9 cellular contexts compared by ENCODE assay signal in the genomic region with DNA sequence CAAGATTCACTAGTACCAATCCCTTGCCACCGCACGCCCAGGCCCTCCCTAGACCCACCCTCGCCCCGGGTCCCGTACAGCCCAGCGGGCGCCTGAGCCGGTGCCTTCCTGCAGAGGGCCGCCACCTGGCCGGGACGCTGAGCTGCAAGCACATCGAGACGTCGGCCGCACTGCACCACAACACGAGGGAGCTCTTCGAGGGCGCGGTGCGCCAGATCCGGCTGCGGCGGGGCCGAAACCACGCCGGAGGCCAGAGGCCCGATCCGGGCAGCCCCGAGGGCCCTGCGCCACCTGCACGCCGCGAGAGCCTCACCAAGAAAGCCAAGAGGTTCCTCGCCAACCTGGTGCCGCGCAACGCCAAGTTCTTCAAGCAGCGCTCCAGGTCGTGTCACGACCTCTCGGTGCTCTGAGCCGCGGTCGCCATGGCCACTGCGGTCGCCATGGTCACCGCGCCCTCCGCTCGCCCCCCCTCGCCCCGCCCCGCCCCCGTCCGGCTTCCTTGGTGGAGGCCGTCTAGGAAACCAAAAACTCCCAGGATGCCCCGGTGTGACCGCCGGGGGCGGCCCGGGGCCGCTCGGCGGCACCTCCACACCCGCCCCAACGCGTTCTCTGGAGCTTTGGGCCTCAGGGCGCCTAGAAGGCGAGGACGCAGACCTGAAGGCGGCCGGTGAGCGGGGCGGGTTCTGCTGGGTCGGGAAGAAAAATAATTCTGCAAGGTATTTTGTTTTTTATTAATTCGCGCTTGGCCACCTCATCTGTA. TPM values are rescaled to one million over a fixed set of nuclear protein-coding genes. Genes with fewer than 3 reads are reported as not detected.
DNase-seq lines count a peak whose midpoint lies in the region; ATAC-seq, FAIRE-seq and TF ChIP-seq lines count a peak whose summit lies in the region.
"Had no signal": no experiment of that assay in that cellular context is flagged by ENCODE, and none has a peak within 500 bp of the region (broad histone marks: within the 10 kb centered on the region; RNA-seq: fewer than 3 reads in every experiment).

No MANE protein-coding gene starts in this region.

- CTCF ChIA-PET in T-cell (lab: Charles Lee) = interaction anchor here (0.6 to 2.0 kb wide), 12 partner anchors 10 to 330 kb away, joined by 3 to 28 read pairs (median 4); a partner anchor contains a TSS

- peak overlapping the region; percentile 85 for H2AFZ ChIP-seq in astrocyte (ENCODE audit: low read depth, low read length)

- peak overlapping the region; percentile 94 to 96 for H3K27ac Mint-ChIP-seq in T-cell
- H3K27ac Mint-ChIP-seq in astrocyte (ENCODE audit: unreplicated experiment) = peak overlapping the region; percentile 64

- ATAC-seq in GM21526 (IDR thresholded peaks at IDR 0.05; ENCODE audit: low FRiP score, unreplicated experiment) (peak; percentile 38), T-cell (replicated peaks in 1 of 4) (peak; percentile 69 to 76 (median 74))

- H4K20me1 ChIP-seq in astrocyte (ENCODE audit: insufficient read depth, low read length) = no peaks in the 10 kb centered on the region

- H3K4me1 ChIP-seq in astrocyte (ENCODE audit: insufficient read depth, low read length) (peaks cover 22% of the 10 kb centered on the region), iPS-18a (ENCODE audit: control insufficient read depth, low read depth, low read length) (peaks cover 20% of the 10 kb centered on the region)

- H3K9me3 Mint-ChIP-seq in T-cell (no peaks in the 10 kb centered on the region), astrocyte (ENCODE audit: unreplicated experiment) (no peaks in the 10 kb centered on the region)

- H3K9ac ChIP-seq in astrocyte (ENCODE audit: low read length) = peak overlapping the region; percentile 74
- peak overlapping the region; percentile 89 for H3K9ac ChIP-seq in iPS-18a (ENCODE audit: low read length)

- no peaks in the 10 kb centered on the region for H3K27me3 ChIP-seq in astrocyte (ENCODE audit: insufficient read depth, low read length)
- peaks cover 24% of the 10 kb centered on the region for H3K27me3 ChIP-seq in iPS-18a (ENCODE audit: control insufficient read depth, insufficient read depth, low read length)

- peak overlapping the region; percentile 87 to 90 (median 88) for H3K4me3 Mint-ChIP-seq in T-cell
- peak overlapping the region; percentile 90 for H3K4me3 Mint-ChIP-seq in astrocyte (ENCODE audit: unreplicated experiment)

- H3K27ac ChIP-seq in astrocyte (ENCODE audit: low read depth, low read length) (peak overlapping the region; percentile 20), iPS-18a (ENCODE audit: low read length) (peak overlapping the region; percentile 78)

- H3K9me3 ChIP-seq in astrocyte (ENCODE audit: insufficient read depth, low read depth, low read length) (no peaks in the 10 kb centered on the region), iPS-18a (ENCODE audit: control insufficient read depth, low read depth, low read length) (no peaks in the 10 kb centered on the region)

- no peaks in the 10 kb centered on the region for H3K79me2 ChIP-seq in astrocyte (ENCODE audit: insufficient read depth, low read length)

- POLR2A ChIA-PET in T-cell (lab: Charles Lee) = interaction anchor here (0.7 kb wide), 2 partner anchors 14 kb away, joined by 4 read pairs; no protein-coding TSS in a partner anchor

- no peak for FAIRE-seq in astrocyte (lab: Jason Lieb, UNC)
- FAIRE-seq: colon had no signal

- H3K36me3 Mint-ChIP-seq in T-cell (no peaks in the 10 kb centered on the region), astrocyte (ENCODE audit: low read depth, unreplicated experiment) (no peaks in the 10 kb centered on the region)

- peaks cover 57 to 72% (median 65%) of the 10 kb centered on the region in 3 donors for H3K4me1 Mint-ChIP-seq in T-cell
- peaks cover 21% of the 10 kb centered on the region for H3K4me1 Mint-ChIP-seq in astrocyte (ENCODE audit: low read depth, unreplicated experiment)

- H3K36me3 ChIP-seq in astrocyte (ENCODE audit: insufficient read depth, low read length) = no peaks in the 10 kb centered on the region
- H3K36me3 ChIP-seq in iPS-18a (ENCODE audit: control insufficient read depth, low read depth, low read length) = no peaks in the 10 kb centered on the region

- peak overlapping the region; percentile 59 for H3K4me3 ChIP-seq in astrocyte (ENCODE audit: insufficient read depth, low read depth, low read length)
- peak overlapping the region; percentile 90 for H3K4me3 ChIP-seq in iPS-18a (ENCODE audit: low read length)

- no peaks in the 10 kb centered on the region for H3K27me3 Mint-ChIP-seq in T-cell
- H3K27me3 Mint-ChIP-seq in astrocyte (ENCODE audit: low read depth, unreplicated experiment) = peaks cover 5% of the 10 kb centered on the region

- peak overlapping the region; percentile 84 for H3K4me2 ChIP-seq in astrocyte (ENCODE audit: low read length)

- DNase-seq in DMS53 treated with DMSO at 0.1 percent for 48 hours (lab: John Stamatoyannopoulos, UW; ENCODE audit: unreplicated experiment) (peak; percentile 59), LHCN-M2 (ENCODE audit: low read depth) (peak; percentile 63), T-cell (peak; percentile 48 to 80 (median 62)), astrocyte (ENCODE audit: low read depth) (peak; percentile 31), NCI-H1694 (lab: John Stamatoyannopoulos, UW) (no peak)
- peak; percentile 62 for DNase-seq in stimulated activated CD4-positive, alpha-beta T cell treated with anti-CD3 and anti-CD28 coated beads, Interleukin-12 subunit alpha, Interleukin-12 subunit beta, amount 100 ng/mL, for 4 hours

- no peak for TF ChIP-seq CTCF in astrocyte (IDR thresholded peaks at IDR 0.05; ENCODE audit: insufficient read depth, low read depth, low read length)

RNA-seq across cellular contexts. Expression of a gene that starts 3.7 kb away (rescaled TPM):
- total RNA-seq in LHCN-M2 (2014; rRNA removed) = 0.06 and 0.13 TPM in 2 replicates
- 0.17 TPM for polyA plus RNA-seq in LHCN-M2 (2012)
- total RNA-seq in T-cell = 10 to 100 TPM in 1 of 5 donors, 1 to 10 TPM in 4; 4.1 to 10.6 (median 6.2) TPM
- 0.48 and 0.79 TPM in 2 replicates for total RNA-seq in astrocyte

RNA-seq across cellular contexts. Expression of a gene that starts 15.1 kb away (rescaled TPM):
- total RNA-seq in LHCN-M2 (2014; rRNA removed) (86.0 and 86.5 TPM in 2 replicates), T-cell (100 to 1,000 TPM in 1 of 5 donors, 10 to 100 TPM in 4; 67.0 to 103 (median 89.9) TPM), astrocyte (142 and 157 TPM in 2 replicates)
- polyA plus RNA-seq in LHCN-M2 (2012) = 127 TPM

RNA-seq across cellular contexts. Expression of a gene that starts 32.3 kb away (rescaled TPM):
- 75.6 and 131 TPM in 2 replicates for total RNA-seq in LHCN-M2 (2014; rRNA removed)
- polyA plus RNA-seq in LHCN-M2 (2012) = 47.2 TPM
- 100 to 1,000 TPM in 1 of 5 donors, 10 to 100 TPM in 4; 88.7 to 102 (median 94.7) TPM for total RNA-seq in T-cell
- 43.9 and 49.3 TPM in 2 replicates for total RNA-seq in astrocyte

RNA-seq across cellular contexts. Expression of a gene that starts 42.5 kb away (rescaled TPM):
- total RNA-seq in LHCN-M2 (2014; rRNA removed) (51.7 and 66.0 TPM in 2 replicates), T-cell (10 to 100 TPM; 17.7 to 45.3 (median 37.5) TPM), astrocyte (84.2 and 91.6 TPM in 2 replicates)
- 192 TPM for polyA plus RNA-seq in LHCN-M2 (2012)

RNA-seq across cellular contexts. Expression of a gene that starts 50.3 kb away (rescaled TPM):
- 292 and 331 TPM in 2 replicates for total RNA-seq in LHCN-M2 (2014; rRNA removed)
- polyA plus RNA-seq in LHCN-M2 (2012) = 172 TPM
- 1 to 10 TPM; 1.9 to 3.7 (median 2.3) TPM for total RNA-seq in T-cell
- 911 and 1,063 TPM in 2 replicates for total RNA-seq in astrocyte
